8 cellular contexts compared by ENCODE assay signal in the genomic region with DNA sequence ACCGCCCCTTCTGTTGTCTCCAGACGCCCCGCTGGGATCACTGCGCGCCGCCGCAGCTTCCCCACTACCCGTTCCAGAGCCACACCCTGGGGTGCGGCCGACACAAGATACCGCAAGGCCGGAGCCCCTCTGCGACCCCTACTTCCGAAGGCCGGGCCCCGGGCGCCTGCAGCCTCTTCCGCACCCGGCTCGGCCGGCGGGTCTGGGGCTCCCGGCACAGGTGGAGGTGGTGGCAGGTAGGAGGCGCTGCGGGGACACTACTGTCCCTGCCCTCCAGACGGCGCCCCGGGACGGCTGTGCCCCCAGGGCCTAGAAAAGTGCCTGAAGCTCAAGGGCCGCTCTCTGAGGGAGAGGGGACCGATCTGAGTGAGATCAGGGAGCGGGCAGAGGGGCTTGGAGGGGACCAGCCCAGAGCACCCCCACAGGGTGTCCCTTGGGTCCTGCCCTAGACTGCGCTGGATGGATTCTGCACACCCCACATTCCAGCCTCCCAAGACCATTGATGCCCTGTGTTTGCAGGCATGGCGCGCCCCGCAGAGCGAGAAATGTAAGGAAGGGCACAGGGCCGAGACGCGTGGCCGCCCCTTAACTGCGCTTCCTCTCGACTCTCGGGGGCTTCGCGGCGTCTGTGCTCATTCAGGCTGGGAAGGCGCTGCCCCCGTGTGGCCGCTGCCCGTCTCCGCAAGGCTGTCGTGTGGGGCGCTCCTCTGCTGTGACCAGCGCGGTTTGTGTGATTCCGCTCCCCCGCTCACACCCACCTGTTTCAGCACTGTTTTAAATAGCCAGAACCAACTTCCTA.
DNase-seq lines count a peak whose midpoint lies in the region; ATAC-seq, FAIRE-seq and TF ChIP-seq lines count a peak whose summit lies in the region.

No MANE protein-coding gene starts in this region.

- peaks cover 9% of the 10 kb centered on the region for H3K4me1 ChIP-seq in endothelial cell of umbilical vein (ENCODE audit: control insufficient read depth, extremely low read depth, insufficient read depth, low read length)
- H3K4me1 ChIP-seq in mesodermal cell (ENCODE audit: control insufficient read depth, insufficient read depth, low read length, poor library complexity, severe bottlenecking), result peaks cover 19% of the 10 kb centered on the region

- dilution Hi-C loops in endothelial cell of umbilical vein (cut with MboI; ENCODE audit: extremely low pct_ligation_motif_present, low sequenced_read_pairs), result no loop called here

- no peaks in the 10 kb centered on the region for H3K79me2 ChIP-seq in endothelial cell of umbilical vein (ENCODE audit: control insufficient read depth, insufficient read depth, low read length)

- FAIRE-seq in endothelial cell of umbilical vein (lab: Jason Lieb, UNC), result peak; percentile 89

- POLR2A ChIA-PET in BJ (lab: Charles Lee), result no interaction called here
- POLR2A ChIA-PET in endothelial cell of umbilical vein (lab: Charles Lee), result no interaction called here

- peak overlapping the region; percentile 57 for H3K4me2 ChIP-seq in endothelial cell of umbilical vein (ENCODE audit: insufficient read depth, low read length)

- TF ChIP-seq CTCF in BJ (IDR thresholded peaks at IDR 0.05; ENCODE audit: insufficient read depth, low read depth, low read length), result peak; percentile 96
- TF ChIP-seq CTCF in endothelial cell of umbilical vein (IDR thresholded peaks at IDR 0.05; ENCODE audit: extremely low read depth in 1 of 2, insufficient read depth in 1 of 2, low read depth in 1 of 2, low read length in 2 of 2), result peak; percentile 84 to 98

- CTCF ChIA-PET in BJ (lab: Yijun Ruan, JAX) (interaction anchor here (0.7 to 3.6 kb wide), 31 partner anchors 10 to 378 kb away, joined by 3 to 20 read pairs (median 4); partner anchors contain the start of gene ANTXR1), endothelial cell of umbilical vein (lab: Charles Lee) (interaction anchor here (0.6 to 4.2 kb wide), 40 partner anchors 8 to 371 kb away, joined by 3 to 38 read pairs (median 5); partner anchors contain the start of gene ANTXR1)

- intact Hi-C loops in endothelial cell of umbilical vein (cut with micrococcal nuclease), result loop anchor here (1.0 to 5.0 kb wide), 10 partner anchors 32 to 364 kb away; partner anchors contain the start of gene ANTXR1

- 0 to 1% methylated on average over 38 to 44 of the region's 58 CpGs for WGBS in mesodermal cell (ENCODE audit: insufficient coverage in 2 of 2), 2 experiments

- H4K20me1 ChIP-seq in endothelial cell of umbilical vein (replicated peaks; ENCODE audit: control insufficient read depth, extremely low read depth, insufficient read depth, low read length), result no peaks in the 10 kb centered on the region

- ATAC-seq in GM19395 (IDR thresholded peaks at IDR 0.05; ENCODE audit: unreplicated experiment), result peak; percentile 78
- ATAC-seq in HG03521 (IDR thresholded peaks at IDR 0.05; ENCODE audit: unreplicated experiment), result peak; percentile 90

- peak overlapping the region; percentile 84 for H2AFZ ChIP-seq in endothelial cell of umbilical vein (ENCODE audit: low read depth, low read length)

- no peaks in the 10 kb centered on the region for H3K9me1 ChIP-seq in endothelial cell of umbilical vein (replicated peaks; ENCODE audit: control insufficient read depth, extremely low read depth, insufficient read depth, low read length)

- H3K27ac ChIP-seq in endothelial cell of umbilical vein (ENCODE audit: insufficient read depth, low read depth, low read length) (peak overlapping the region; percentile 69), mesodermal cell (ENCODE audit: low read depth, low read length, severe bottlenecking) (peak overlapping the region; percentile 45)

- H3K9ac ChIP-seq in endothelial cell of umbilical vein (replicated peaks; ENCODE audit: extremely low read depth, insufficient read depth, low read length), result peak overlapping the region; percentile 70

- TSS peak; percentile 29 for BruUV-seq in endothelial cell of umbilical vein (replicated peaks; lab: Mats Ljungman, UMichigan)

- H3K4me3 ChIP-seq in BJ (ENCODE audit: low read depth, low read length), result peak overlapping the region; percentile 48
- H3K4me3 ChIP-seq in endothelial cell of umbilical vein (replicated peaks in 1 of 3; ENCODE audit: insufficient read depth in 1 of 3, low read depth in 1 of 3, low read length in 3 of 3), result peak overlapping the region; percentile 17 to 42 (median 24)
- H3K4me3 ChIP-seq in mesodermal cell (ENCODE audit: extremely low read depth, insufficient read depth, low read length, poor library complexity, severe bottlenecking), result peak overlapping the region; percentile 52

- TF ChIP-seq POLR2A in endothelial cell of umbilical vein (IDR thresholded peaks at IDR 0.05; ENCODE audit: low read depth, low read length), result peak; percentile 15

- DNase-seq in BJ (ENCODE audit: low read depth) (no peak), NOMO-1 (lab: John Stamatoyannopoulos, UW; ENCODE audit: unreplicated experiment in 2 of 2) (peak; percentile 79 to 82), endothelial cell of umbilical vein (ENCODE audit: low read depth, low spot score) (peak; percentile 76)
- peak; percentile 49 for DNase-seq in activated CD8-positive, alpha-beta memory T cell treated with anti-CD3 and anti-CD28 coated beads, Interleukin-2, amount 50 U/mL, for 24 hours (ENCODE audit: extremely low read depth)
- DNase-seq in stimulated activated CD8-positive, alpha-beta memory T cell treated with anti-CD3 and anti-CD28 coated beads, Interleukin-12 subunit alpha, Interleukin-12 subunit beta, amount 100 ng/mL, for 4 hours (ENCODE audit: low read depth), result peak; percentile 43

- H3K9me3 ChIP-seq in endothelial cell of umbilical vein (replicated peaks; ENCODE audit: control insufficient read depth, insufficient read depth, low read length), result no peaks in the 10 kb centered on the region
- peaks cover 7% of the 10 kb centered on the region for H3K9me3 ChIP-seq in mesodermal cell (ENCODE audit: control insufficient read depth, low read length)

- H3K27me3 ChIP-seq in BJ (ENCODE audit: control insufficient read depth, insufficient read depth, low read length) (no peaks in the 10 kb centered on the region), endothelial cell of umbilical vein (ENCODE audit: control insufficient read depth in 2 of 2, insufficient read depth in 2 of 2, low read length in 2 of 2) (no peaks in the 10 kb centered on the region)

- no peaks in the 10 kb centered on the region for H3K36me3 ChIP-seq in BJ (ENCODE audit: control insufficient read depth, insufficient read depth, low read length)
- H3K36me3 ChIP-seq in endothelial cell of umbilical vein (ENCODE audit: control insufficient read depth in 2 of 2, extremely low read depth in 1 of 2, insufficient read depth in 2 of 2, low read length in 2 of 2), result no peaks in the 10 kb centered on the region
- H3K36me3 ChIP-seq in mesodermal cell (ENCODE audit: control insufficient read depth, insufficient read depth, low read length), result no peaks in the 10 kb centered on the region

TF ChIP-seq in endothelial cell of umbilical vein, 7 proteins besides CTCF, POLR2A, EP300 and RAD21:
- TF ChIP-seq POLR2AphosphoS5 (IDR thresholded peaks at IDR 0.05; ENCODE audit: insufficient read depth, low read depth, low read length) (peak; percentile 42), JUN (IDR thresholded peaks at IDR 0.05; ENCODE audit: borderline replicate concordance, insufficient read depth, insufficient read length, low read depth) (no peak), GATA2 (IDR thresholded peaks at IDR 0.05; ENCODE audit: insufficient read depth, insufficient read length, low read depth, low read length) (peak; percentile 6), EZH2 (IDR thresholded peaks at IDR 0.05; ENCODE audit: borderline replicate concordance, low read depth, low read length, severe bottlenecking) (no peak), MYC (IDR thresholded peaks at IDR 0.05; ENCODE audit: low read depth, low read length) (no peak), FOS (IDR thresholded peaks at IDR 0.05; ENCODE audit: borderline replicate concordance, insufficient read depth, low read length) (no peak)
- TF ChIP-seq, protein P1, sequence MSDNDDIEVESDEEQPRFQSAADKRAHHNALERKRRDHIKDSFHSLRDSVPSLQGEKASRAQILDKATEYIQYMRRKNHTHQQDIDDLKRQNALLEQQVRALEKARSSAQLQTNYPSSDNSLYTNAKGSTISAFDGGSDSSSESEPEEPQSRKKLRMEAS (IDR thresholded peaks at IDR 0.05; ENCODE audit: insufficient read depth, insufficient read length), result no peak
